16 cellular contexts compared by ENCODE assay signal in the genomic region with DNA sequence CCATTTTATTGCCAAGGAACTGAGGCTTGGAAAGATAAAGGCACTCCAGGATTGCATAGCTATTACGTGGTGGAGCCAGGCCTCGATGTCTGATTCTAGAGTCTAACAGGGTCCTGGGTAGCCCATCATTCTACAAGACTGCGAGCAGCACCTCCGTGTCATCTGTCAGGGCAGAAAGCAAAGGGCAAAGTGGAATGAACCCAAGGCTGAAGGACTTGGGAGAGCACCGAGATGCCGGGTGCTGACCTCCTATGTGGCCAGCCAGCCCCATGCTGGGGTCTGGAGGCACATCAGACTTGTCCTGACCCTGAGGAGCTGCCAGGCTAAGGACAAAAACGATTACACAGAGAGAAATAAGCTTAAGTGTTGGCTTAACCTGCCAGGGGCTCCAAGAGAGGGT.
A peak's percentile ranks its signal among the peaks of the same experiment; 100 is the strongest.
DNase-seq lines count a peak whose midpoint lies in the region; ATAC-seq and TF ChIP-seq lines count a peak whose summit lies in the region.
"Had no signal": no experiment of that assay in that cellular context is flagged by ENCODE, and none has a peak within 500 bp of the region (broad histone marks: within the 10 kb centered on the region; RNA-seq: fewer than 3 reads in every experiment).

No MANE protein-coding gene starts in this region.

- H3K27ac ChIP-seq in heart left ventricle: no peak overlapping the region
- H3K27ac ChIP-seq in trophoblast cell (ENCODE audit: low read depth, low read length): no peak overlapping the region
- H3K27ac ChIP-seq: A549, C4-2B had no signal

- no peak overlapping the region for H3K4me3 Mint-ChIP-seq in activated T-helper 17 cell treated with anti-CD3 and anti-CD28 coated beads, Interleukin-2, amount 50 U/mL, for 72 hours
- H3K4me3 Mint-ChIP-seq in glutamatergic neuron (ENCODE audit: unreplicated experiment): no peak overlapping the region
- H3K4me3 Mint-ChIP-seq in T-helper 2 cell treated with Interferon-gamma antibody and Interleukin-4, amounts not matched to agents 5 μg/mL and 100 μg/mL, for 36 hours: no peak overlapping the region
- H3K4me3 Mint-ChIP-seq: CD4-positive, alpha-beta memory T cell; H9 had no signal

- no peaks in the 10 kb centered on the region for H3K36me3 Mint-ChIP-seq in activated T-helper 17 cell treated with anti-CD3 and anti-CD28 coated beads, Interleukin-2, amount 50 U/mL, for 72 hours (ENCODE audit: low read depth)
- peaks cover 5% of the 10 kb centered on the region for H3K36me3 Mint-ChIP-seq in glutamatergic neuron (ENCODE audit: unreplicated experiment)
- H3K36me3 Mint-ChIP-seq in T-helper 2 cell treated with Interferon-gamma antibody and Interleukin-4, amounts not matched to agents 5 μg/mL and 100 μg/mL, for 36 hours (ENCODE audit: low read depth): no peaks in the 10 kb centered on the region

- TF ChIP-seq CTCF in heart left ventricle (IDR thresholded peaks at IDR 0.05) (no peak), glutamatergic neuron (IDR thresholded peaks at IDR 0.05; ENCODE audit: partially characterized antibody, unreplicated experiment) (no peak)

- intact Hi-C loops in Right ventricle myocardium inferior (cut with DNase I): no loop called here
- intact Hi-C loops in heart left ventricle (cut with DNase I): no loop called here

- H3K9me3 ChIP-seq in heart left ventricle (no peaks in the 10 kb centered on the region), trophoblast cell (ENCODE audit: insufficient read depth, low read depth, low read length) (no peaks in the 10 kb centered on the region)
- H3K9me3 ChIP-seq: A549, BE2C had no signal

- H3K4me2 ChIP-seq in trophoblast cell (ENCODE audit: low read length): no peak overlapping the region
- H3K4me2 ChIP-seq: A549 had no signal

- no peaks in the 10 kb centered on the region for H3K9me3 Mint-ChIP-seq in activated T-helper 17 cell treated with anti-CD3 and anti-CD28 coated beads, Interleukin-2, amount 50 U/mL, for 72 hours
- peaks cover 69% of the 10 kb centered on the region for H3K9me3 Mint-ChIP-seq in glutamatergic neuron (ENCODE audit: unreplicated experiment)
- H3K9me3 Mint-ChIP-seq in T-helper 2 cell treated with Interferon-gamma antibody and Interleukin-4, amounts not matched to agents 5 μg/mL and 100 μg/mL, for 36 hours: no peaks in the 10 kb centered on the region
- H3K9me3 Mint-ChIP-seq: CD4-positive, alpha-beta memory T cell; H9 had no signal

- no peak overlapping the region for H3K18ac ChIP-seq in trophoblast cell (ENCODE audit: low read length)

- H3K27me3 ChIP-seq in heart left ventricle: no peaks in the 10 kb centered on the region
- H3K27me3 ChIP-seq in trophoblast cell (ENCODE audit: insufficient read depth, low read length): no peaks in the 10 kb centered on the region
- H3K27me3 ChIP-seq: BE2C had no signal

- H3K4ac ChIP-seq in trophoblast cell (ENCODE audit: low read depth, low read length): no peak overlapping the region

- no peak overlapping the region for H3K23ac ChIP-seq in trophoblast cell (ENCODE audit: low read length)

- no peak overlapping the region for H4K8ac ChIP-seq in trophoblast cell (ENCODE audit: low read depth, low read length)

- H3K79me2 ChIP-seq in trophoblast cell (ENCODE audit: control insufficient read depth, insufficient read depth, low read length, poor library complexity): no peaks in the 10 kb centered on the region

- peaks cover 0 to 18% (median 2%) of the 10 kb centered on the region in 12 donors for H3K4me1 ChIP-seq in heart left ventricle
- H3K4me1 ChIP-seq in trophoblast cell (ENCODE audit: control insufficient read depth in 1 of 2, insufficient read depth in 2 of 2, low read length in 2 of 2): peaks cover 0 to 2% of the 10 kb centered on the region in 2 experiments
- H3K4me1 ChIP-seq: A549, BE2C had no signal

- no peak overlapping the region for H4K12ac ChIP-seq in trophoblast cell (ENCODE audit: low read depth, low read length)

- H3K4me3 ChIP-seq in heart left ventricle (no peak overlapping the region), trophoblast cell (ENCODE audit: low read depth, low read length) (no peak overlapping the region)
- H3K4me3 ChIP-seq: A549 had no signal

- TF ChIP-seq POLR2A in heart left ventricle (IDR thresholded peaks at IDR 0.05): no peak

- H3K4me1 Mint-ChIP-seq in activated T-helper 17 cell treated with anti-CD3 and anti-CD28 coated beads, Interleukin-2, amount 50 U/mL, for 72 hours: peaks cover 5% of the 10 kb centered on the region
- peaks cover 66% of the 10 kb centered on the region for H3K4me1 Mint-ChIP-seq in glutamatergic neuron (ENCODE audit: low read depth, unreplicated experiment)
- peaks cover 5% of the 10 kb centered on the region for H3K4me1 Mint-ChIP-seq in T-helper 2 cell treated with Interferon-gamma antibody and Interleukin-4, amounts not matched to agents 5 μg/mL and 100 μg/mL, for 36 hours (ENCODE audit: low read depth)

- peak overlapping the region; percentile 7 for H2BK12ac ChIP-seq in trophoblast cell (ENCODE audit: low read length)

- no peak overlapping the region for H3K9ac ChIP-seq in trophoblast cell (ENCODE audit: low read length)

- ATAC-seq in Right ventricle myocardium inferior (no peak), heart left ventricle (no peak)
- ATAC-seq in activated T-helper 17 cell treated with anti-CD3 and anti-CD28 coated beads, Interleukin-2, amount 50 U/mL, for 72 hours (replicated peaks): no peak
- ATAC-seq: A549 had no signal

- no peak overlapping the region for H4K91ac ChIP-seq in trophoblast cell (ENCODE audit: low read depth, low read length)

- DNase-seq in Right ventricle myocardium inferior (ENCODE audit: missing footprints) (peak; percentile 20), heart left ventricle (no peak), glutamatergic neuron (no peak), trophoblast cell (no peak), retina (no peak), NCI-H446 (lab: John Stamatoyannopoulos, UW) (no peak)
- DNase-seq in T-helper 2 cell treated with Interferon-gamma antibody and Interleukin-4, amounts not matched to agents 5 μg/mL and 100 μg/mL, for 36 hours (ENCODE audit: low spot score): no peak
- DNase-seq: BE2C; CD4-positive, alpha-beta memory T cell; DMS79; EL; GOT3; H9 had no signal

- H3K27ac Mint-ChIP-seq in activated T-helper 17 cell treated with anti-CD3 and anti-CD28 coated beads, Interleukin-2, amount 50 U/mL, for 72 hours: peak overlapping the region; percentile 50
- H3K27ac Mint-ChIP-seq in glutamatergic neuron (ENCODE audit: unreplicated experiment): peak overlapping the region; percentile 76
- no peak overlapping the region for H3K27ac Mint-ChIP-seq in T-helper 2 cell treated with Interferon-gamma antibody and Interleukin-4, amounts not matched to agents 5 μg/mL and 100 μg/mL, for 36 hours

- H2BK120ac ChIP-seq in trophoblast cell (ENCODE audit: insufficient read depth, low read length, poor library complexity): no peak overlapping the region

- no peaks in the 10 kb centered on the region for H3K27me3 Mint-ChIP-seq in activated T-helper 17 cell treated with anti-CD3 and anti-CD28 coated beads, Interleukin-2, amount 50 U/mL, for 72 hours
- H3K27me3 Mint-ChIP-seq in glutamatergic neuron (ENCODE audit: unreplicated experiment): peaks cover 66% of the 10 kb centered on the region
- no peaks in the 10 kb centered on the region for H3K27me3 Mint-ChIP-seq in T-helper 2 cell treated with Interferon-gamma antibody and Interleukin-4, amounts not matched to agents 5 μg/mL and 100 μg/mL, for 36 hours (ENCODE audit: low read depth)
- H3K27me3 Mint-ChIP-seq: CD4-positive, alpha-beta memory T cell had no signal

- H3K36me3 ChIP-seq in heart left ventricle (peaks cover 0 to 4% (median 0%) of the 10 kb centered on the region in 9 donors), trophoblast cell (ENCODE audit: control insufficient read depth in 1 of 2, insufficient read depth in 2 of 2, low read length in 2 of 2) (peaks cover 31 to 36% of the 10 kb centered on the region in 2 experiments)
- H3K36me3 ChIP-seq: BE2C had no signal

- no peak overlapping the region for H2AFZ ChIP-seq in trophoblast cell (ENCODE audit: insufficient read depth, low read length, poor library complexity)

- no peaks in the 10 kb centered on the region for H3K79me1 ChIP-seq in trophoblast cell (ENCODE audit: low read length)

- H2AK5ac ChIP-seq in trophoblast cell (ENCODE audit: low read length): no peak overlapping the region

- no peak overlapping the region for H2BK5ac ChIP-seq in trophoblast cell (ENCODE audit: low read depth, low read length, poor library complexity)

- 93 to 100% (median 96%) methylated on average over 7 of the region's 7 CpGs for WGBS in heart left ventricle, 4 donors
- no CpG with 5 or more reads among the region's 7 CpGs for WGBS in trophoblast cell (ENCODE audit: extremely low coverage, insufficient coverage, insufficient read length)

- H3K14ac ChIP-seq in trophoblast cell (ENCODE audit: low read length): no peak overlapping the region
